Comparison of ENCODE assay signal across 6 cellular contexts in the genomic region with DNA sequence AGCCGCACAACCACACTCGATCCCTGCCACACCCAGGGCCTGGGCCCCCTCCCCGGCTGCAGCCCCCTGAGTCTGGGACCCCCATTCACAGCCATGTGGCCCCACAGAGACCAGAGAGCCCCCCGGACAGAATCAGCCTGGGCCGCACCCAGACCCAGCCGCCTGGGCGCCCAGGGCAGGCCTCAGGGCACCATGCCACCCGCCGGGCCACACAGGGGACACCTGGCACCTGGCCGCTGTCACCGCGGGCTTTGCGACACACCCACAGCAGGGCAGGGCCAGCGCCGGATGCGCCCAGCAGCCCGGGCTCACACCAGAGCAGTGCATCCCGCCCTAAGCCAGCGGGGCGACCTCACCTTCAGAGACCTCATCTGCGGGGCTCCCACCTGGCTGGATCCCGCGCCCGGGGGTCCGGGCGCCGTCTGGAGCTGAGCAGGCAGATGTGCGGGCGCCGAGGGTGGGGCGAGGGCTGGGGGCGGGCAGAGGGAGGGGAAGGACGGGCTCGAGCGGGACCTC.
DNase-seq lines count a peak whose midpoint lies in the region; TF ChIP-seq lines count a peak whose summit lies in the region.

No MANE protein-coding gene starts in this region.

- peak overlapping the region; percentile 47; the same call in 1 of the 2 replicates for H3K27ac ChIP-seq in VCaP

- DNase-seq in DMS79 (lab: John Stamatoyannopoulos, UW) (peak; percentile 3), kidney tubule cell (ENCODE audit: low spot score) (peak; percentile 10), NCI-H1930 (lab: John Stamatoyannopoulos, UW) (no peak), NCI-H524 (lab: John Stamatoyannopoulos, UW) (no peak), retina (no peak)

- TF ChIP-seq CTCF in VCaP (conservative IDR thresholded peaks at IDR 0.05), result no peak

Comparison
In these comparisons a context has a peak if more than half of its experiments do, and no peak if none do; other contexts are left out.
1. DNase-seq: peak in DMS79 (single experiment) and kidney tubule cell (single experiment); none in NCI-H1930 (0 of 2), NCI-H524 (0 of 2) and retina (single experiment).